ENCODE assay signal across 21 cellular contexts in the genomic region with DNA sequence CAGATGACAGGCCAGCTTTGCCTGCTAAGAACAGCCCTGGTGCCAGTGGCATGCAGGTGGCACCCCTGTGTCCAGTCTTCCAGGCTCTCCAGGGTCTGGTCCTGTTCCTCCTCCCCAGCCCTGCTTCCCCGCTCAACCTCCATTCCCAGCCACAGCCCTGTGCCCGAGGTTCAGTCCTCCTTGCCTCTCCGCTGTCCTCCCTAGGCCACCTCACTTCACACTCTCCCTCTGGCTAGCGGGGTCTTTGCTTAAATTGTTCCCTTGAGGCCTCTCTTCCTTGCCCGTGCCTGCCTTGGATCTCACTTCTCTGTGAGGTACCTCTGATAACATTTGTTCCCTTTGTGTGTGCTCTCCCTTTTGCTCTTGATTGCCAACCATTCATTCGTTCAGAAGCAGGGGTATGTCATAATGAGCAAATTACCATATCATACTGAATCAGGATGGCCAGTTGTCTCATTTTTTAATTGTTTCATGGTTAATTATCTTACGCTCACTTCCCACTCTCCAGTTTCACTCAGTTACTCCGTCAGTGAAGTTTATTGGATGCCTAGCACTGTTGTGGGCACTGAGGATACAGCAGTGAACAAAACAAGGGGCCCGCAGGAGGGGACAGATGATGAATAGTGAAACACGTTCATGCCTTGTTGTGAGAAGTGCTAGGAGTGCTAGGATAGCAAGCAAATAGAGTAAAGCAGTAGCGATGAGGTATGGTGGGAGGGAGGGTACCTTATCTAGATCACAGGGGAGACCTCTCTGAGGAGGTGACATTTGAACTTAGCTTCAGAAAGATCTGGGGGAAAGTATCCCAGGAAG. TPM values are rescaled to one million over a fixed set of nuclear protein-coding genes. Genes with fewer than 3 reads are reported as not detected.
DNase-seq lines count a peak whose midpoint lies in the region; ATAC-seq and TF ChIP-seq lines count a peak whose summit lies in the region.
"Had no signal": no experiment of that assay in that cellular context is flagged by ENCODE, and none has a peak within 500 bp of the region (broad histone marks: within the 10 kb centered on the region; RNA-seq: fewer than 3 reads in every experiment).

No MANE protein-coding gene starts in this region.

- no peaks in the 10 kb centered on the region for H3K36me3 ChIP-seq in H7 (replicated peaks; ENCODE audit: control insufficient read depth, insufficient read depth, low read length)
- H3K36me3 ChIP-seq: brain microvascular endothelial cell, sigmoid colon, upper lobe of left lung had no signal

- peak; percentile 42 for DNase-seq in stimulated activated CD4-positive, alpha-beta T cell treated with anti-CD3 and anti-CD28 coated beads, Interleukin-1b, Interleukin-23, amount 100 ng/mL, for 48 hours
- DNase-seq in stimulated activated CD4-positive, alpha-beta T cell treated with anti-CD3 and anti-CD28 coated beads, Interleukin-4, amount 100 ng/mL, for 1 hour: no peak
- DNase-seq in activated T-helper 1 cell treated with anti-CD3 and anti-CD28 coated beads, Interleukin-12 subunit alpha, Interleukin-12 subunit beta, Interleukin-2, Interleukin-4 antibody, amounts not matched to agents 30 ng/mL and 10 ng/mL and 1 ng/mL, durations not matched to agents 14 hours and 24 hours and 36 hours (ENCODE audit: low spot score): no peak
- DNase-seq in dorsolateral prefrontal cortex (no peak), H7 (no peak)
- DNase-seq in stimulated activated naive CD8-positive, alpha-beta T cell treated with anti-CD3 and anti-CD28 coated beads, Interleukin-15, amount 100 ng/mL, for 72 hours: peak in 1 of 2 donors; percentile 49
- DNase-seq: brain microvascular endothelial cell, DMS79 treated with DMSO at 0.1 percent for 48 hours, HCEC 1CT, head of caudate nucleus, MV-4-11, NCI-H187 treated with DMSO at 0.1 percent for 48 hours, NCI-H226, NCI-H82, OCI-M1, SHP77 treated with DMSO at 0.1 percent for 48 hours, sigmoid colon, upper lobe of left lung had no signal

- no peaks in the 10 kb centered on the region for H3K9me3 Mint-ChIP-seq in activated T-helper 1 cell treated with anti-CD3 and anti-CD28 coated beads, Interleukin-12 subunit alpha, Interleukin-12 subunit beta, Interleukin-2, Interleukin-4 antibody, amounts not matched to agents 30 ng/mL and 10 ng/mL and 1 ng/mL, durations not matched to agents 14 hours and 24 hours and 36 hours
- no peaks in the 10 kb centered on the region for H3K9me3 Mint-ChIP-seq in stimulated activated naive CD8-positive, alpha-beta T cell treated with anti-CD3 and anti-CD28 coated beads, Interleukin-15, amount 100 ng/mL, for 72 hours

- H3K27ac Mint-ChIP-seq in activated T-helper 1 cell treated with anti-CD3 and anti-CD28 coated beads, Interleukin-12 subunit alpha, Interleukin-12 subunit beta, Interleukin-2, Interleukin-4 antibody, amounts not matched to agents 30 ng/mL and 10 ng/mL and 1 ng/mL, durations not matched to agents 14 hours and 24 hours and 36 hours: peak overlapping the region; percentile 45
- H3K27ac Mint-ChIP-seq in stimulated activated naive CD8-positive, alpha-beta T cell treated with anti-CD3 and anti-CD28 coated beads, Interleukin-15, amount 100 ng/mL, for 72 hours: peak overlapping the region; percentile 9 to 62

- ATAC-seq in stimulated activated naive CD8-positive, alpha-beta T cell treated with anti-CD3 and anti-CD28 coated beads, Interleukin-15, amount 100 ng/mL, for 72 hours: peak; percentile 66
- ATAC-seq in HG02938 (IDR thresholded peaks at IDR 0.05; ENCODE audit: unreplicated experiment): no peak

- H3K36me3 Mint-ChIP-seq in activated T-helper 1 cell treated with anti-CD3 and anti-CD28 coated beads, Interleukin-12 subunit alpha, Interleukin-12 subunit beta, Interleukin-2, Interleukin-4 antibody, amounts not matched to agents 30 ng/mL and 10 ng/mL and 1 ng/mL, durations not matched to agents 14 hours and 24 hours and 36 hours (ENCODE audit: low read depth): peaks cover 27% of the 10 kb centered on the region

- peaks cover 92% of the 10 kb centered on the region for H3K4me1 Mint-ChIP-seq in activated T-helper 1 cell treated with anti-CD3 and anti-CD28 coated beads, Interleukin-12 subunit alpha, Interleukin-12 subunit beta, Interleukin-2, Interleukin-4 antibody, amounts not matched to agents 30 ng/mL and 10 ng/mL and 1 ng/mL, durations not matched to agents 14 hours and 24 hours and 36 hours (ENCODE audit: low read depth)
- H3K4me1 Mint-ChIP-seq in stimulated activated naive CD8-positive, alpha-beta T cell treated with anti-CD3 and anti-CD28 coated beads, Interleukin-15, amount 100 ng/mL, for 72 hours: peaks cover 95% of the 10 kb centered on the region

- intact Hi-C loops in activated T-helper 1 cell treated with anti-CD3 and anti-CD28 coated beads, Interleukin-12 subunit alpha, Interleukin-12 subunit beta, Interleukin-2, Interleukin-4 antibody, amounts not matched to agents 30 ng/mL and 10 ng/mL and 1 ng/mL, durations not matched to agents 14 hours and 24 hours and 36 hours (cut with micrococcal nuclease): loop anchor here (5.0 kb wide), 1 partner anchor 1607 kb away; the partner anchor contains the start of gene CYP2R1
- intact Hi-C loops in dorsolateral prefrontal cortex (cut with DNase I): loop anchor here in 1 of 2 donors (5.0 kb wide), 1 partner anchor 42 kb away; no protein-coding TSS in a partner anchor

- peak overlapping the region; percentile 4 for H3K4me3 Mint-ChIP-seq in activated T-helper 1 cell treated with anti-CD3 and anti-CD28 coated beads, Interleukin-12 subunit alpha, Interleukin-12 subunit beta, Interleukin-2, Interleukin-4 antibody, amounts not matched to agents 30 ng/mL and 10 ng/mL and 1 ng/mL, durations not matched to agents 14 hours and 24 hours and 36 hours
- peak overlapping the region; percentile 49 to 66 for H3K4me3 Mint-ChIP-seq in stimulated activated naive CD8-positive, alpha-beta T cell treated with anti-CD3 and anti-CD28 coated beads, Interleukin-15, amount 100 ng/mL, for 72 hours

- H3K4me3 ChIP-seq in dorsolateral prefrontal cortex (no peak overlapping the region), H7 (ENCODE audit: insufficient read depth, low read depth, low read length) (no peak overlapping the region)
- H3K4me3 ChIP-seq: coronary artery, sigmoid colon, upper lobe of left lung had no signal

- H3K27ac ChIP-seq in dorsolateral prefrontal cortex: peak overlapping the region in 54 of 59 donors; percentile 36 to 86 (median 68)
- H3K27ac ChIP-seq: brain microvascular endothelial cell, coronary artery, KMS-11, sigmoid colon, upper lobe of left lung had no signal

- TF ChIP-seq CTCF in dorsolateral prefrontal cortex (IDR thresholded peaks at IDR 0.05 in 54 of 56, conservative IDR thresholded peaks at IDR 0.05 in 2 of 56; ENCODE audit: low read depth in 1 of 56, partially characterized antibody in 56 of 56): no peak

- H3K27me3 Mint-ChIP-seq in activated T-helper 1 cell treated with anti-CD3 and anti-CD28 coated beads, Interleukin-12 subunit alpha, Interleukin-12 subunit beta, Interleukin-2, Interleukin-4 antibody, amounts not matched to agents 30 ng/mL and 10 ng/mL and 1 ng/mL, durations not matched to agents 14 hours and 24 hours and 36 hours (ENCODE audit: insufficient read depth): no peaks in the 10 kb centered on the region
- H3K27me3 Mint-ChIP-seq in stimulated activated naive CD8-positive, alpha-beta T cell treated with anti-CD3 and anti-CD28 coated beads, Interleukin-15, amount 100 ng/mL, for 72 hours: no peaks in the 10 kb centered on the region

- H3K27me3 ChIP-seq in dorsolateral prefrontal cortex (no peaks in the 10 kb centered on the region), H7 (ENCODE audit: control insufficient read depth, insufficient read depth, low read length) (peaks cover 12% of the 10 kb centered on the region)
- H3K27me3 ChIP-seq: brain microvascular endothelial cell, sigmoid colon, upper lobe of left lung had no signal

RNA-seq across cellular contexts. Expression of gene BMAL1, which starts 7.4 kb away (rescaled TPM):
- 33.6 and 33.7 TPM in 2 replicates for total RNA-seq in activated T-helper 1 cell treated with anti-CD3 and anti-CD28 coated beads, Interleukin-12 subunit alpha, Interleukin-12 subunit beta, Interleukin-2, Interleukin-4 antibody, amounts not matched to agents 30 ng/mL and 10 ng/mL and 1 ng/mL, durations not matched to agents 14 hours and 24 hours and 36 hours
- total RNA-seq in dorsolateral prefrontal cortex: 100 to 1,000 TPM in 9 of 120 experiments, 10 to 100 TPM in 111; 32.1 to 122 (median 72.5) TPM
- 3.8 and 5.0 TPM in 2 replicates for total RNA-seq in H7 (2014; rRNA removed; shearing (Covaris generic))
